Comparison of ENCODE assay signal across 24 cellular contexts in the genomic region with DNA sequence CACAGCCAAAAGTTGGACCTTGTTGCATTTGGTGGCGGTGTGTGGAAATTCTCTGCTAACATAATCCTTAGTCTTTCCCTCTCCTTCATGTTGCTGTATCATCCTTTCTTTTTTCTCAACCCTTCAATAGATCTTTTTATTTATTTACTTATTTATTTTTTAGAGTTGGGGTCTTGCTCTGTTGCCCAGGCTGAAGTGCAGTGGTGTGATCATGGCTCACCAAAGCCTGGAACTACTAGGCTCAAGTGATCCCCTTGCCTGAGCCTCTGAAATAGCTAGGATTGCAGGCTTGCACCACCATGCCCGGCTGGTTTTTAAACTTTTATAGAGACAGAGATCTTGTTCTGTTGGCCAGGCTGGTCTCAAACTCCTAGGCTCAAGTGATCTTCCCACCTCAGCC. TPM values are rescaled to one million over a fixed set of nuclear protein-coding genes. Genes with fewer than 3 reads are reported as not detected.
DNase-seq lines count a peak whose midpoint lies in the region; ATAC-seq and TF ChIP-seq lines count a peak whose summit lies in the region.
"Had no signal": no experiment of that assay in that cellular context is flagged by ENCODE, and none has a peak within 500 bp of the region (broad histone marks: within the 10 kb centered on the region; RNA-seq: fewer than 3 reads in every experiment).

No MANE protein-coding gene starts in this region.

- H3K36me3 ChIP-seq in MM.1S (replicated peaks; ENCODE audit: insufficient read depth, low read length), result no peaks in the 10 kb centered on the region
- no peaks in the 10 kb centered on the region for H3K36me3 ChIP-seq in PC-9 (ENCODE audit: low read depth)
- H3K36me3 ChIP-seq in endocrine pancreas (ENCODE audit: control insufficient read depth, insufficient read depth, low read length), result no peaks in the 10 kb centered on the region
- H3K36me3 ChIP-seq: Peyer's patch had no signal

- H3K9me3 ChIP-seq in MM.1S (replicated peaks; ENCODE audit: insufficient read depth, low read length) (no peaks in the 10 kb centered on the region), PC-9 (ENCODE audit: insufficient read depth, low read depth) (no peaks in the 10 kb centered on the region), endocrine pancreas (ENCODE audit: control insufficient read depth, low read length) (no peaks in the 10 kb centered on the region)
- H3K9me3 ChIP-seq: Peyer's patch had no signal

- H3K79me2 ChIP-seq in MM.1S (ENCODE audit: low read length) (peaks cover 68% of the 10 kb centered on the region), PC-9 (ENCODE audit: low read depth) (peaks cover 25% of the 10 kb centered on the region)

- POLR2A ChIA-PET in PC-9 (lab: Charles Lee; ENCODE audit: unreplicated experiment), result interaction anchor here (1.2 kb wide), 1 partner anchor 50 kb away, joined by 8 read pairs; no protein-coding TSS in a partner anchor

- H2AFZ ChIP-seq in MM.1S (ENCODE audit: low read length) (no peak overlapping the region), PC-9 (no peak overlapping the region)
- H2AFZ ChIP-seq: GM23338 had no signal

- H3K4me2 ChIP-seq in MM.1S (ENCODE audit: low read depth, low read length) (peak overlapping the region; percentile 62), PC-9 (peak overlapping the region; percentile 87)
- H3K4me2 ChIP-seq: GM23338 had no signal

- H3K4me3 Mint-ChIP-seq in stimulated activated memory B cell treated with anti-CD40 and anti-IgM and Interleukin-4, amounts not matched to agents 10 μg/mL and 1 μg/mL and 100 μg/mL, for 72 hours, result no peak overlapping the region
- H3K4me3 Mint-ChIP-seq: CD8-positive, alpha-beta memory T cell; GM23338; H9; HFFc6; T-helper 1 cell treated with Interleukin-12 subunit alpha and Interleukin-12 subunit beta and Interleukin-4 antibody, amounts not matched to agents 30 μg/mL and 1 μg/mL, for 36 hours had no signal

- BruUV-seq in PC-9 (replicated peaks; lab: Mats Ljungman, UMichigan), result no TSS peak

- peak overlapping the region; percentile 68 for H3K27ac Mint-ChIP-seq in stimulated activated memory B cell treated with anti-CD40 and anti-IgM and Interleukin-4, amounts not matched to agents 10 μg/mL and 1 μg/mL and 100 μg/mL, for 72 hours
- H3K27ac Mint-ChIP-seq: GM23338; HFFc6; IgD-negative memory B cell; T-helper 1 cell treated with Interleukin-12 subunit alpha and Interleukin-12 subunit beta and Interleukin-4 antibody, amounts not matched to agents 30 μg/mL and 1 μg/mL, for 36 hours had no signal

- no peak for ATAC-seq in stimulated activated memory B cell treated with anti-CD40 and anti-IgM and Interleukin-4, amounts not matched to agents 10 μg/mL and 1 μg/mL and 100 μg/mL, for 72 hours
- ATAC-seq in HG03135 (IDR thresholded peaks at IDR 0.05; ENCODE audit: unreplicated experiment) (no peak), GM19328 (IDR thresholded peaks at IDR 0.05; ENCODE audit: unreplicated experiment) (no peak)
- ATAC-seq: GM23338 had no signal

- no peaks in the 10 kb centered on the region for H3K27me3 ChIP-seq in MM.1S (replicated peaks; ENCODE audit: insufficient read depth, low read length)
- H3K27me3 ChIP-seq in PC-9 (ENCODE audit: insufficient read depth, low read depth), result no peaks in the 10 kb centered on the region
- no peaks in the 10 kb centered on the region for H3K27me3 ChIP-seq in endocrine pancreas (ENCODE audit: control insufficient read depth, insufficient read depth, low read length)
- H3K27me3 ChIP-seq: Peyer's patch had no signal

- H3K9me2 ChIP-seq in MM.1S (replicated peaks; ENCODE audit: insufficient read depth, low read length) (no peaks in the 10 kb centered on the region), PC-9 (ENCODE audit: insufficient read depth) (no peaks in the 10 kb centered on the region)

- H3K4me3 ChIP-seq in MM.1S (ENCODE audit: low read length) (peak overlapping the region; percentile 56), PC-9 (peak overlapping the region; percentile 52), endocrine pancreas (ENCODE audit: control insufficient read depth, insufficient read depth, low read length) (peak overlapping the region; percentile 73)
- H3K4me3 ChIP-seq: GM23338, Peyer's patch, SK-N-MC had no signal

- H3K4me1 Mint-ChIP-seq in stimulated activated memory B cell treated with anti-CD40 and anti-IgM and Interleukin-4, amounts not matched to agents 10 μg/mL and 1 μg/mL and 100 μg/mL, for 72 hours, result peaks cover 40% of the 10 kb centered on the region

- H3K9me3 Mint-ChIP-seq in stimulated activated memory B cell treated with anti-CD40 and anti-IgM and Interleukin-4, amounts not matched to agents 10 μg/mL and 1 μg/mL and 100 μg/mL, for 72 hours, result no peaks in the 10 kb centered on the region
- H3K9me3 Mint-ChIP-seq: CD8-positive, alpha-beta memory T cell; GM23338; H9; HFFc6; IgD-negative memory B cell; T-helper 1 cell treated with Interleukin-12 subunit alpha and Interleukin-12 subunit beta and Interleukin-4 antibody, amounts not matched to agents 30 μg/mL and 1 μg/mL, for 36 hours had no signal

- H3K9ac ChIP-seq in MM.1S (ENCODE audit: low read length) (peak overlapping the region; percentile 63; the same call in 1 of the 2 replicates), endocrine pancreas (ENCODE audit: control insufficient read depth, insufficient read depth, low read length) (no peak overlapping the region)

- no peak for DNase-seq in MM.1S
- DNase-seq in PC-9, result no peak
- DNase-seq in DMS79 treated with DMSO at 0.1 percent for 48 hours (lab: John Stamatoyannopoulos, UW), result no peak
- DNase-seq: CD8-positive, alpha-beta memory T cell; DMS153; H9; HFFc6; NCI-H1105 treated with DMSO at 0.1 percent for 48 hours; NCI-H146; NCI-H1930; NCI-H2107; NCI-H748 treated with DMSO at 0.1 percent for 48 hours; Peyer's patch; SIG-M5; SW 1271 had no signal

- no peaks in the 10 kb centered on the region for H4K20me1 ChIP-seq in MM.1S (ENCODE audit: insufficient read depth, low read length)
- H4K20me1 ChIP-seq in PC-9 (ENCODE audit: insufficient read depth), result no peaks in the 10 kb centered on the region

- H3F3A ChIP-seq in MM.1S (ENCODE audit: insufficient read depth, low read length), result peaks cover 30% of the 10 kb centered on the region
- H3F3A ChIP-seq in PC-9 (ENCODE audit: insufficient read depth, low read depth), result peaks cover 51% of the 10 kb centered on the region

- H3K4me1 ChIP-seq in MM.1S (ENCODE audit: low read length) (peaks cover 36% of the 10 kb centered on the region), PC-9 (replicated peaks; ENCODE audit: insufficient read depth) (peaks cover 70% of the 10 kb centered on the region), endocrine pancreas (ENCODE audit: control insufficient read depth, insufficient read depth, low read length) (peaks cover 8% of the 10 kb centered on the region)
- H3K4me1 ChIP-seq: Peyer's patch had no signal

- H3K27ac ChIP-seq in MM.1S (ENCODE audit: low read length) (peak overlapping the region; percentile 79; the same call in 1 of the 2 replicates), PC-9 (peak overlapping the region; percentile 65)
- H3K27ac ChIP-seq: C4-2B, Peyer's patch, SK-N-MC had no signal

- H3K27me3 Mint-ChIP-seq in stimulated activated memory B cell treated with anti-CD40 and anti-IgM and Interleukin-4, amounts not matched to agents 10 μg/mL and 1 μg/mL and 100 μg/mL, for 72 hours, result no peaks in the 10 kb centered on the region
- H3K27me3 Mint-ChIP-seq: CD8-positive, alpha-beta memory T cell; IgD-negative memory B cell had no signal

- CTCF ChIA-PET in PC-9 (lab: Charles Lee), result no interaction called here

- no peak for TF ChIP-seq CTCF in MM.1S (IDR thresholded peaks at IDR 0.05; ENCODE audit: low read length)
- TF ChIP-seq CTCF in PC-9 (conservative IDR thresholded peaks at IDR 0.05), result no peak

- intact Hi-C loops in PC-9 (cut with micrococcal nuclease; ENCODE audit: unreplicated experiment), result loop anchor here (5.0 kb wide), 1 partner anchor 111 kb away; the partner anchor contains the start of gene GSPT1

- H3K36me3 Mint-ChIP-seq in stimulated activated memory B cell treated with anti-CD40 and anti-IgM and Interleukin-4, amounts not matched to agents 10 μg/mL and 1 μg/mL and 100 μg/mL, for 72 hours, result peaks cover 47% of the 10 kb centered on the region

RNA-seq across cellular contexts. Expression of gene SNX29, which starts 51.7 kb away (rescaled TPM):
- total RNA-seq in PC-9 (2021), result 27.2 and 37.9 TPM in 2 replicates
